Comparison of ENCODE assay signal across 31 cellular contexts in the genomic region with DNA sequence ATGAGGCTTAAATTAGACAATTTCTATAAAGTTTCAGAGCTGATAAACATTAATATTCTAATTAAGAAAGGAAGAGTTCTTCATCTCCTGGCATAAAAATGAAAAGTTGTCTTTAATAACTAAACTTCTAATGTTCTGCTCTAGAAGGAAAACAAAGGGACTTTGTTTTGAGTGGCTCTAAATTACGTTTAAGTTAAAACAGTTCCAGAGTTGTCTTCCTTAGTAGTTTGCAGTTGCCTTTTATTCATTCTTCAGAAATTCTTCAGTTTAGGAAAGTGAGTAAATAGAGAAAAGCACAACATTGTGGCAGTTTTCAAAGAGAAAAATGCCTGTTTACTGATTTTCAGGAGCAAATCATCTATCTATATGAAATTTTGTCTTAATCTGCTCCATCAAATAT.
"Had no signal": no experiment of that assay in that cellular context is flagged by ENCODE, and none has a peak within 500 bp of the region (broad histone marks: within the 10 kb centered on the region; RNA-seq: fewer than 3 reads in every experiment).

No MANE protein-coding gene starts in this region.

- H3K27me3 ChIP-seq: Peyer's patch, SJSA1 had no signal

- H3K4me3 ChIP-seq: Peyer's patch, SJSA1 had no signal

- FAIRE-seq: bronchial epithelial cell, TTC549 had no signal

- H3K9me3 Mint-ChIP-seq: activated B cell treated with CpG ODN at 0.5 μM for 24 hours; activated CD4-positive, alpha-beta memory T cell treated with anti-CD3 and anti-CD28 coated beads, Interleukin-2, amount 10 ng/mL, durations not matched to agents 7 days and 5 days; activated naive CD4-positive, alpha-beta T cell treated with anti-CD3 and anti-CD28 coated beads, Interleukin-2, amount 10 ng/mL, durations not matched to agents 7 days and 5 days; activated naive CD8-positive, alpha-beta T cell treated with anti-CD3 and anti-CD28 coated beads, Interleukin-2, amount 10 ng/mL, durations not matched to agents 7 days and 5 days; activated T-helper 2 cell treated with anti-CD3 and anti-CD28 coated beads, Interferon-gamma antibody, Interleukin-2, Interleukin-4, amounts not matched to agents 10 μg/mL and 5 μg/mL and 100 μg/mL, durations not matched to agents 14 hours and 24 hours and 36 hours had no signal

- H3K4me3 Mint-ChIP-seq: activated B cell treated with CpG ODN at 0.5 μM for 24 hours; activated CD4-positive, alpha-beta memory T cell treated with anti-CD3 and anti-CD28 coated beads, Interleukin-2, amount 10 ng/mL, durations not matched to agents 7 days and 5 days; activated naive CD4-positive, alpha-beta T cell treated with anti-CD3 and anti-CD28 coated beads, Interleukin-2, amount 10 ng/mL, durations not matched to agents 7 days and 5 days; activated naive CD8-positive, alpha-beta T cell treated with anti-CD3 and anti-CD28 coated beads, Interleukin-2, amount 10 ng/mL, durations not matched to agents 7 days and 5 days had no signal

- H3K27ac ChIP-seq: Peyer's patch, RWPE1, SJSA1 had no signal

- H3K27me3 Mint-ChIP-seq: activated B cell treated with CpG ODN at 0.5 μM for 24 hours; activated CD4-positive, alpha-beta memory T cell treated with anti-CD3 and anti-CD28 coated beads, Interleukin-2, amount 10 ng/mL, durations not matched to agents 7 days and 5 days; activated naive CD4-positive, alpha-beta T cell treated with anti-CD3 and anti-CD28 coated beads, Interleukin-2, amount 10 ng/mL, durations not matched to agents 7 days and 5 days; activated naive CD8-positive, alpha-beta T cell treated with anti-CD3 and anti-CD28 coated beads, Interleukin-2, amount 10 ng/mL, durations not matched to agents 7 days and 5 days had no signal

- ATAC-seq: SK-N-SH treated with all-trans-retinoic acid at 6 μM for 48 hours had no signal

- H3K27ac Mint-ChIP-seq: activated B cell treated with CpG ODN at 0.5 μM for 24 hours; activated naive CD4-positive, alpha-beta T cell treated with anti-CD3 and anti-CD28 coated beads, Interleukin-2, amount 10 ng/mL, durations not matched to agents 7 days and 5 days; activated naive CD8-positive, alpha-beta T cell treated with anti-CD3 and anti-CD28 coated beads, Interleukin-2, amount 10 ng/mL, durations not matched to agents 7 days and 5 days had no signal

- DNase-seq: activated B cell treated with CpG ODN at 0.5 μM for 24 hours; activated CD4-positive, alpha-beta memory T cell treated with anti-CD3 and anti-CD28 coated beads, Interleukin-2, amount 10 ng/mL, durations not matched to agents 7 days and 5 days; activated CD4-positive, alpha-beta T cell treated with anti-CD3 and anti-CD28 coated beads for 1 hour; activated CD4-positive, alpha-beta T cell treated with anti-CD3 and anti-CD28 coated beads, Interleukin-2, amount 50 U/mL, for 1 hour; activated gamma-delta T cell treated with Interleukin-2 at 50 U/mL for 16 hours; activated naive CD4-positive, alpha-beta T cell treated with anti-CD3 and anti-CD28 coated beads, Interleukin-2, amount 10 ng/mL, durations not matched to agents 7 days and 5 days; activated naive CD8-positive, alpha-beta T cell treated with anti-CD3 and anti-CD28 coated beads, Interleukin-2, amount 10 ng/mL, durations not matched to agents 7 days and 5 days; activated T-cell treated with anti-CD3 and anti-CD28 coated beads for 4 hours; activated T-cell treated with anti-CD3 and anti-CD28 coated beads, Interleukin-2, amount 50 U/mL, for 48 hours; aorta; central memory CD4-positive, alpha-beta T cell; MM.1S; NCI-H1105; NCI-H1436; NCI-H1694 treated with DMSO at 0.1 percent for 48 hours; NCI-H2029 treated with DMSO at 0.1 percent for 48 hours; NCI-H345; NCI-H510A treated with DMSO at 0.1 percent for 48 hours; NCI-H69; NK-92 treated with Interleukin-12 subunit alpha and Interleukin-12 subunit beta, amount 100 ng/mL, for 24 hours; Peyer's patch; Right ventricle myocardium superior; SW 1271; T-helper 2 cell; T1000 had no signal

- H3K9me3 ChIP-seq: Peyer's patch, SJSA1 had no signal

- H3K4me1 ChIP-seq: Peyer's patch had no signal
